Comparison of ENCODE assay signal across 9 cellular contexts in the genomic region with DNA sequence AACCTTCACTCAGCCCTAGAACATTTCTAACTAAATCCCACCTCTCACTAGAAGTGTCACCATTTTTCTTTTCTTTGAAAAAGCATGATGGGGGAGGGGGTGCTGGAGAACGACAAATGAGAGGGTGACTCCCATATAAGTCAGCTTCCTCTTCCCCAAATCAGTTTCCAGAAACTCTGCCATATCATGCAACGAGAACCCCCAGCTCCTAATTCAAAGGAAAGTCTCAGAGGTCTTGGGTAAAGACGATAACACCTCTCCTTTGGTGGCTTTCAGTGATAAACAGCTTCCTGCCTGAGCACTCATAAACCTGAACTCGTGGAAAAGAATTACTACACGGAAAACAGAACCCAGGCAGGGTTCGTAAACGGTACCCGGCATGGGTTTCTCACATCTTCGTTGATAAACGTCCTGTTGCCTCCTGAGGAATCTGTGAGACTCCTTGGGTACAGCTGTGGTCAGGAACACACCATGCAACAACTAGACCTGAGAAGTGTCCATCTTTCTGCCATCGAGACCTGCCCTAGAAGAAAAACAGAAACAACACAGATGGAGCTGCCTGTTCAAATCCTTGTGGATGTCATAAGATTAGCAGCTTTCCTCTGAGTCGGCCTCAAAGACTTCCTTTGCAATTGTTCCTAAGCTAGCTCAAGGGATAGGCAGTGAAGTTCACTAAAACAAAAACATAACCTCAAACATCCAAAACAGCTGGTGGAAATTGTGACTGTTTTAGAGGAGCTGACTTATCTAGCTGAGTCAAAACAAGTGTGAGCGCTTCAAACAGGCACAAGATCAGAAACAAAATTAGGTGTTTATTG.
DNase-seq lines count a peak whose midpoint lies in the region; ATAC-seq and FAIRE-seq lines count a peak whose summit lies in the region.
"Had no signal": no experiment of that assay in that cellular context is flagged by ENCODE, and none has a peak within 500 bp of the region (broad histone marks: within the 10 kb centered on the region; RNA-seq: fewer than 3 reads in every experiment).

No MANE protein-coding gene starts in this region.

- ATAC-seq in T-cell (replicated peaks in 1 of 4) = peak in 2 of 4 experiments; percentile 29 to 36
- no peak for ATAC-seq in esophagus mucosa
- no peak for ATAC-seq in HG02588 (IDR thresholded peaks at IDR 0.05; ENCODE audit: unreplicated experiment)

- H3K9me3 Mint-ChIP-seq in T-cell = no peaks in the 10 kb centered on the region

- H3K36me3 Mint-ChIP-seq in T-cell = no peaks in the 10 kb centered on the region

- peak; percentile 36 for DNase-seq in NCI-H82 (lab: John Stamatoyannopoulos, UW)
- DNase-seq in NCI-H82 treated with DMSO at 0.1 percent for 48 hours (lab: John Stamatoyannopoulos, UW; ENCODE audit: unreplicated experiment) = no peak
- DNase-seq in T-cell = no peak
- DNase-seq in renal cortical epithelial cell (ENCODE audit: low read depth) = peak; percentile 36
- DNase-seq in putamen (ENCODE audit: low spot score) = no peak

- peak overlapping the region; percentile 22 to 57 (median 46) for H3K4me3 Mint-ChIP-seq in T-cell

- POLR2A ChIA-PET in T-cell (lab: Charles Lee) = interaction anchor here (0.5 to 1.0 kb wide), 3 partner anchors 92 to 316 kb away, joined by 3 to 6 read pairs (median 3); no protein-coding TSS in a partner anchor

- CTCF ChIA-PET in T-cell (lab: Charles Lee) = no interaction called here

- peaks cover 11 to 12% (median 11%) of the 10 kb centered on the region in 3 donors for H3K4me1 Mint-ChIP-seq in T-cell

- H3K27me3 Mint-ChIP-seq in T-cell = peaks cover 0 to 3% of the 10 kb centered on the region in 2 donors

- peak; percentile 83 for FAIRE-seq in endometrium (lab: Jason Lieb, UNC)
- FAIRE-seq: A204.1 had no signal

- H3K27ac Mint-ChIP-seq in T-cell = no peak overlapping the region

Comparison
In these comparisons a context has a peak if more than half of its experiments do, and no peak if none do; other contexts are left out.
1. DNase-seq: peak in NCI-H82 (single experiment) and renal cortical epithelial cell (single experiment); none in NCI-H82 treated with DMSO at 0.1 percent for 48 hours (single experiment), T-cell (0 of 34) and putamen (single experiment).